ENCODE assay signal across 5 cellular contexts in the genomic region with DNA sequence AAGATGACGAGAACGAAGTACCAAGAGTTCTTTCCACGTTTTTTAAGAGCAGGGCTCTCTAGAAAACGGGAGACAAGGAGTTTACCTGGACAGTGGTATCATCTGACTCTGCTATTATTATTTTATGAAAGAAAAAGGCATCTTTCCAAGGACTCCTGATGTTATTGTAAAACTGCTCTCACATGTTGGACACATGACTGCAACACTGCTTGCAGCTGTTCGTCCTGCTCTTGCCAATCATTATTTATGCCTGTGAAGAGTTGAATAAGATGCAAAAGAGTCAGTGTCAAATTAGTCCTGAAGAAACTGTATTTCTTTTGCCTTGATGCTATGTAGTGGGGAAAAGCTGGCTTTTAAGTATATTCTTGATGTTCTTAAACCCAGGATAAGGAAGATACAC.
"Had no signal": no experiment of that assay in that cellular context is flagged by ENCODE, and none has a peak within 500 bp of the region (broad histone marks: within the 10 kb centered on the region; RNA-seq: fewer than 3 reads in every experiment).

No MANE protein-coding gene starts in this region.

- H3K4me1 ChIP-seq: HAP-1 had no signal

- H3K27me3 Mint-ChIP-seq: IgD-negative memory B cell had no signal

- H3K27ac ChIP-seq: HL-60 had no signal

- H3K4me1 Mint-ChIP-seq: GM23338 had no signal

- DNase-seq: HFFc6 had no signal

- H3K27ac Mint-ChIP-seq: GM23338, HFFc6, IgD-negative memory B cell had no signal

- H3K9me3 Mint-ChIP-seq: GM23338, HFFc6, IgD-negative memory B cell had no signal

- H3K36me3 ChIP-seq: HAP-1 had no signal

- H2AFZ ChIP-seq: GM23338 had no signal

- H3K9me3 ChIP-seq: HAP-1 had no signal

- H3K4me3 Mint-ChIP-seq: GM23338, HFFc6, IgD-negative memory B cell had no signal

- H3K36me3 Mint-ChIP-seq: IgD-negative memory B cell had no signal

- H3K4me2 ChIP-seq: GM23338 had no signal

- H3K4me3 ChIP-seq: GM23338, HAP-1 had no signal
